ENCODE assay signal across 20 cellular contexts in genomic region chr20:1624811-1625690, GRCh38. TPM values are rescaled to one million over a fixed set of nuclear protein-coding genes. Genes with fewer than 3 reads are reported as not detected.
DNase-seq lines count a peak whose midpoint lies in the region; ATAC-seq and TF ChIP-seq lines count a peak whose summit lies in the region.
"Had no signal": no experiment of that assay in that cellular context is flagged by ENCODE, and none has a peak within 500 bp of the region (broad histone marks: within the 10 kb centered on the region; RNA-seq: fewer than 3 reads in every experiment).

No MANE protein-coding gene starts in this region.

- H3K4me1 Mint-ChIP-seq in activated naive CD4-positive, alpha-beta T cell treated with anti-CD3 and anti-CD28 coated beads, Interleukin-2, amount 10 ng/mL, durations not matched to agents 7 days and 5 days = peaks cover 57% of the 10 kb centered on the region
- H3K4me1 Mint-ChIP-seq in stimulated activated naive CD8-positive, alpha-beta T cell treated with anti-CD3 and anti-CD28 coated beads, Interleukin-15, amount 100 ng/mL, for 72 hours = peaks cover 100% of the 10 kb centered on the region

- H3K27ac Mint-ChIP-seq in activated naive CD4-positive, alpha-beta T cell treated with anti-CD3 and anti-CD28 coated beads, Interleukin-2, amount 10 ng/mL, durations not matched to agents 7 days and 5 days = peak overlapping the region; percentile 34
- peak overlapping the region; percentile 69 to 90 for H3K27ac Mint-ChIP-seq in stimulated activated naive CD8-positive, alpha-beta T cell treated with anti-CD3 and anti-CD28 coated beads, Interleukin-15, amount 100 ng/mL, for 72 hours
- H3K27ac Mint-ChIP-seq: GM23338, progenitor cell of endocrine pancreas had no signal

- H3K4me3 Mint-ChIP-seq in activated naive CD4-positive, alpha-beta T cell treated with anti-CD3 and anti-CD28 coated beads, Interleukin-2, amount 10 ng/mL, durations not matched to agents 7 days and 5 days = no peak overlapping the region
- peak overlapping the region; percentile 66 to 69 for H3K4me3 Mint-ChIP-seq in stimulated activated naive CD8-positive, alpha-beta T cell treated with anti-CD3 and anti-CD28 coated beads, Interleukin-15, amount 100 ng/mL, for 72 hours
- H3K4me3 Mint-ChIP-seq: GM23338 had no signal

- intact Hi-C loops in uterus (cut with DNase I; ENCODE audit: low total_unique reads) = no loop called here

- no peak for TF ChIP-seq POLR2A in uterus (IDR thresholded peaks at IDR 0.05)

- no peaks in the 10 kb centered on the region for H3K27me3 ChIP-seq in uterus
- H3K27me3 ChIP-seq: adrenal gland, spleen had no signal

- H3K27ac ChIP-seq in uterus = no peak overlapping the region
- H3K27ac ChIP-seq: adrenal gland had no signal

- peaks cover 3% of the 10 kb centered on the region for H3K9me3 Mint-ChIP-seq in activated naive CD4-positive, alpha-beta T cell treated with anti-CD3 and anti-CD28 coated beads, Interleukin-2, amount 10 ng/mL, durations not matched to agents 7 days and 5 days
- no peaks in the 10 kb centered on the region for H3K9me3 Mint-ChIP-seq in stimulated activated naive CD8-positive, alpha-beta T cell treated with anti-CD3 and anti-CD28 coated beads, Interleukin-15, amount 100 ng/mL, for 72 hours
- H3K9me3 Mint-ChIP-seq: GM23338 had no signal

- peak; percentile 75 for ATAC-seq in stimulated activated naive CD8-positive, alpha-beta T cell treated with anti-CD3 and anti-CD28 coated beads, Interleukin-15, amount 100 ng/mL, for 72 hours
- ATAC-seq in GM18517 (IDR thresholded peaks at IDR 0.05; ENCODE audit: unreplicated experiment) = no peak
- ATAC-seq: GM23338 had no signal

- H3K36me3 ChIP-seq in uterus = no peaks in the 10 kb centered on the region
- H3K36me3 ChIP-seq: adrenal gland, spleen had no signal

- no peak for DNase-seq in activated naive CD4-positive, alpha-beta T cell treated with anti-CD3 and anti-CD28 coated beads, Interleukin-2, amount 10 ng/mL, durations not matched to agents 7 days and 5 days
- no peak for DNase-seq in activated naive CD4-positive, alpha-beta T cell (lab: John Stamatoyannopoulos, UW)
- DNase-seq in SK-MEL-5 (ENCODE audit: low read depth, low spot score) = peak; percentile 0
- DNase-seq in dermis blood vessel endothelial cell = peak; percentile 19
- no peak for DNase-seq in stimulated activated naive CD8-positive, alpha-beta T cell treated with anti-CD3 and anti-CD28 coated beads, Interleukin-15, amount 100 ng/mL, for 72 hours
- DNase-seq in uterus = no peak
- no peak for DNase-seq in COLO668 (lab: John Stamatoyannopoulos, UW; ENCODE audit: unreplicated experiment)
- DNase-seq: activated CD4-positive, alpha-beta T cell treated with anti-CD3 and anti-CD28 coated beads, Interleukin-2, amount 50 U/mL, for 48 hours; adrenal gland; foreskin melanocyte; NCI-H146; SIG-M5; spleen; T-helper 9 cell had no signal

- H3K9me3 ChIP-seq in uterus = no peaks in the 10 kb centered on the region
- H3K9me3 ChIP-seq: adrenal gland, spleen had no signal

- H3K4me1 ChIP-seq in uterus = no peaks in the 10 kb centered on the region
- H3K4me1 ChIP-seq: adrenal gland had no signal

- in situ Hi-C loops in SK-MEL-5 (cut with HindIII; ENCODE audit: low pct_unique_long_range_greater_than_20kb, low sequenced_read_pairs) = no loop called here

- peaks cover 62% of the 10 kb centered on the region for H3K36me3 Mint-ChIP-seq in activated naive CD4-positive, alpha-beta T cell treated with anti-CD3 and anti-CD28 coated beads, Interleukin-2, amount 10 ng/mL, durations not matched to agents 7 days and 5 days

- no peaks in the 10 kb centered on the region for H3K27me3 Mint-ChIP-seq in activated naive CD4-positive, alpha-beta T cell treated with anti-CD3 and anti-CD28 coated beads, Interleukin-2, amount 10 ng/mL, durations not matched to agents 7 days and 5 days
- H3K27me3 Mint-ChIP-seq in stimulated activated naive CD8-positive, alpha-beta T cell treated with anti-CD3 and anti-CD28 coated beads, Interleukin-15, amount 100 ng/mL, for 72 hours = no peaks in the 10 kb centered on the region

- CTCF ChIA-PET in activated naive CD4-positive, alpha-beta T cell treated with anti-CD3 and anti-CD28 coated beads, Interleukin-2, amount 10 ng/mL, durations not matched to agents 7 days and 5 days (lab: Charles Lee) = interaction anchor here (0.5 kb wide), 1 partner anchor 242 kb away, joined by 3 read pairs; no protein-coding TSS in a partner anchor

- no peak for TF ChIP-seq CTCF in uterus (IDR thresholded peaks at IDR 0.05)

- no peak overlapping the region for H3K4me3 ChIP-seq in uterus
- H3K4me3 ChIP-seq: adrenal gland, GM23338, spleen had no signal

RNA-seq across cellular contexts. Expression of gene SIRPB1, which starts 5.2 kb away (rescaled TPM):
- total RNA-seq in SK-MEL-5 (2014; rRNA removed; shearing (Covaris generic)) = 0.98 and 1.8 TPM in 2 replicates
- polyA plus RNA-seq in SK-MEL-5 (2015; cell fraction: cytosol; rRNA removed) = 8.6 and 10.7 TPM in 2 replicates
- polyA plus RNA-seq in SK-MEL-5 (2015; cell fraction: nucleus; rRNA removed) = 2.9 and 5.7 TPM in 2 replicates
- total RNA-seq in dermis blood vessel endothelial cell (0.17 and 4.0 TPM in 2 replicates), uterus (1 to 10 TPM in 2 of 4 donors, under 1 TPM in 1, not detected in 1; 0.95 to 3.2 (median 1.7) TPM)
- total RNA-seq: GM23338 had no signal
- polyA plus RNA-seq: GM23338 had no signal

RNA-seq across cellular contexts. Expression of gene SIRPG, which starts 32.5 kb away (rescaled TPM):
- not detected in 2 replicates for total RNA-seq in SK-MEL-5 (2014; rRNA removed; shearing (Covaris generic))
- not detected in 2 replicates for polyA plus RNA-seq in SK-MEL-5 (2015; cell fraction: cytosol; rRNA removed)
- not detected in 2 replicates for polyA plus RNA-seq in SK-MEL-5 (2015; cell fraction: nucleus; rRNA removed)
- not detected in 2 replicates for total RNA-seq in dermis blood vessel endothelial cell
- total RNA-seq in uterus = under 1 TPM in 1 of 4 donors, not detected in 3; 0.28 TPM
- total RNA-seq: B cell, GM23338, LHCN-M2, progenitor cell of endocrine pancreas, subcutaneous adipose tissue had no signal
- polyA plus RNA-seq: GM23338 had no signal

Comparison
In these comparisons a context has a peak if more than half of its experiments do, and no peak if none do; other contexts are left out.
1. DNase-seq: peak in SK-MEL-5 (single experiment) and dermis blood vessel endothelial cell (single experiment); none in activated naive CD4-positive, alpha-beta T cell treated with anti-CD3 and anti-CD28 coated beads, Interleukin-2, amount 10 ng/mL, durations not matched to agents 7 days and 5 days (single experiment), activated naive CD4-positive, alpha-beta T cell (0 of 4), stimulated activated naive CD8-positive, alpha-beta T cell treated with anti-CD3 and anti-CD28 coated beads, Interleukin-15, amount 100 ng/mL, for 72 hours (0 of 2), uterus (0 of 2) and COLO668 (single experiment).